8 cellular contexts compared by ENCODE assay signal in genomic region chr20:16761305-16761829, GRCh38. TPM values are rescaled to one million over a fixed set of nuclear protein-coding genes. Genes with fewer than 3 reads are reported as not detected.
DNase-seq lines count a peak whose midpoint lies in the region; ATAC-seq, FAIRE-seq and TF ChIP-seq lines count a peak whose summit lies in the region.

No MANE protein-coding gene starts in this region.

- no peaks in the 10 kb centered on the region for H3K27me3 ChIP-seq in H7 (ENCODE audit: control insufficient read depth, insufficient read depth, low read length)
- no peaks in the 10 kb centered on the region for H3K27me3 ChIP-seq in SU-DHL-6 (ENCODE audit: low read length)
- H3K27me3 ChIP-seq in small intestine (ENCODE audit: control insufficient read depth in 2 of 2, insufficient read depth in 2 of 2, low read length in 2 of 2): peaks cover 0 to 5% of the 10 kb centered on the region in 2 donors

- H3K27ac ChIP-seq in SU-DHL-6 (ENCODE audit: low read depth, low read length): no peak overlapping the region
- no peak overlapping the region for H3K27ac ChIP-seq in small intestine (ENCODE audit: low read depth in 1 of 2, low read length in 1 of 2)

- H3K79me2 ChIP-seq in SU-DHL-6 (ENCODE audit: insufficient read depth, low read length): no peaks in the 10 kb centered on the region

- H3K9me3 ChIP-seq in SU-DHL-6 (ENCODE audit: insufficient read depth, low read length): no peaks in the 10 kb centered on the region
- H3K9me3 ChIP-seq in small intestine (ENCODE audit: control insufficient read depth, low read depth): no peaks in the 10 kb centered on the region

- H3K4me2 ChIP-seq in SU-DHL-6 (ENCODE audit: low read depth, low read length, poor library complexity, severe bottlenecking): no peak overlapping the region

- no peaks in the 10 kb centered on the region for H3F3A ChIP-seq in SU-DHL-6 (ENCODE audit: insufficient read depth)

- H3K4me1 ChIP-seq in small intestine (ENCODE audit: control insufficient read depth in 2 of 2, insufficient read depth in 1 of 2, low read depth in 1 of 2, low read length in 1 of 2): no peaks in the 10 kb centered on the region

- no peak overlapping the region for H2AFZ ChIP-seq in SU-DHL-6 (ENCODE audit: low read depth, low read length, severe bottlenecking)

- H3K9ac ChIP-seq in SU-DHL-6 (ENCODE audit: low read length): no peak overlapping the region

- H3K4me3 ChIP-seq in H7 (ENCODE audit: insufficient read depth, low read depth, low read length): no peak overlapping the region
- H3K4me3 ChIP-seq in SU-DHL-6 (ENCODE audit: insufficient read depth, low read length, poor library complexity, severe bottlenecking): no peak overlapping the region
- no peak overlapping the region for H3K4me3 ChIP-seq in small intestine (ENCODE audit: low read depth in 1 of 2, low read length in 2 of 2)

- DNase-seq in Daoy (ENCODE audit: low read depth) (peak; percentile 30), H7 (peak; percentile 26), NCI-H1417 (lab: John Stamatoyannopoulos, UW) (peak; percentile 36 to 88 (median 52)), astrocyte of the hippocampus (ENCODE audit: low read depth, low spot score) (peak; percentile 81), hippocampal formation (lab: John Stamatoyannopoulos, UW) (peak; percentile 48 to 66), small intestine (peak; percentile 70)

- WGBS in small intestine, 3 donors: 0 to 1% (median 0%) methylated on average over 3 of the region's 3 CpGs

- FAIRE-seq in small intestine (lab: Jason Lieb, UNC): no peak

- ATAC-seq in HG03135 (IDR thresholded peaks at IDR 0.05; ENCODE audit: unreplicated experiment): no peak

- H3K36me3 ChIP-seq in H7 (replicated peaks; ENCODE audit: control insufficient read depth, insufficient read depth, low read length): no peaks in the 10 kb centered on the region
- no peaks in the 10 kb centered on the region for H3K36me3 ChIP-seq in SU-DHL-6 (ENCODE audit: low read length)
- no peaks in the 10 kb centered on the region for H3K36me3 ChIP-seq in small intestine (ENCODE audit: control insufficient read depth in 2 of 2, insufficient read depth in 2 of 2, low read length in 2 of 2)

- no peaks in the 10 kb centered on the region for H3K9me2 ChIP-seq in SU-DHL-6 (replicated peaks; ENCODE audit: insufficient read depth, low read length)

- H4K20me1 ChIP-seq in SU-DHL-6 (ENCODE audit: low read depth, low read length): no peaks in the 10 kb centered on the region

- peak; percentile 43 for TF ChIP-seq CTCF in SU-DHL-6 (IDR thresholded peaks at IDR 0.05; ENCODE audit: insufficient read depth, low read length, poor library complexity, severe bottlenecking)

RNA-seq across cellular contexts. Expression of gene OTOR, which starts 13.2 kb away (rescaled TPM):
- total RNA-seq in Daoy (2014; rRNA removed; shearing (Covaris generic)): not detected in 2 replicates
- not detected in 2 replicates for total RNA-seq in H7 (2014; rRNA removed; shearing (Covaris generic))
- not detected for polyA plus RNA-seq in small intestine

RNA-seq across cellular contexts. Expression of gene SNRPB2, which starts 31.5 kb away (rescaled TPM):
- 69.8 and 71.3 TPM in 2 replicates for total RNA-seq in Daoy (2014; rRNA removed; shearing (Covaris generic))
- 76.8 and 83.2 TPM in 2 replicates for total RNA-seq in H7 (2014; rRNA removed; shearing (Covaris generic))
- 10 to 100 TPM; 48.9 to 72.8 (median 59.7) TPM for polyA plus RNA-seq in small intestine

Comparison
In these comparisons a context has a peak if more than half of its experiments do, and no peak if none do; other contexts are left out.
1. DNase-seq: peak in every context shown above with its lines; median percentile 81 in astrocyte of the hippocampus; 70 in small intestine; 57 in hippocampal formation; 52 in NCI-H1417; 30 in Daoy; 26 in H7.